ENCODE assay signal across 8 cellular contexts in the genomic region with DNA sequence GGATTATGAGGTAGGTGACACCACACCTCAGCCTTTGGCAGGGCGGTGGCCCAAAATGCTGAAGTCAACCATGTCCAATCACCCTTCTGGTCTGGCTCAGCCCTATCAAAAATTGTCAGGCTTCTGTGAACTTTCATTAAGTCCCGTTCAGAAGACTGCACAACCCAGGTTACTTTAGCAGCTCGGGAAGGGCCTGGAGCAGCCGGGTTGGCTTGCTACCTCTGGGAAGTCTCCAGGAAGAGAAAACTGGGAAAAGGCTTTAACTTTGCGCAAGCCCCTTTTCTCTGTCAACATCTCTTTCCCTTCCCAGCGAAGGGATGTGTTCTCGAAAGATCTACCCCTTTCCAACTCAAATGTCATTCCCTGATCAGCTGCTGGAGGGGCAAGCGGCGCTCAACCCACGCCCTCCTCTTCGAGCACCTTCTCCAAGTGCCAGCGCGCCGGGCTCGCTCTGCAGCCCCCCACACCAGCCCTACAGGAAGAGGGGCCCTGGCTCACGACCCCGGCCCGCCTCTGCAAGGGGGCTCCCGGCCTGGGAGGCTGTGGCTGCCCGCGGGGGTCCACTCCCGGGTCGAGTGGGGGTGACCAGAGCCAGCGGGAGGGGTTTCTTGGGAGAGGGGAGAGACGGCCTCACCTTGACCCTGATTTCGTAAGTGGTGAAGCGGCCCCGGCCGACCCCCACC. TPM values are rescaled to one million over a fixed set of nuclear protein-coding genes. Genes with fewer than 3 reads are reported as not detected.
DNase-seq lines count a peak whose midpoint lies in the region; ATAC-seq and TF ChIP-seq lines count a peak whose summit lies in the region.

No MANE protein-coding gene starts in this region.

- H3K27me3 ChIP-seq in ACC112 (ENCODE audit: insufficient read depth, low read length) (no peaks in the 10 kb centered on the region), NT2/D1 (ENCODE audit: insufficient read depth, insufficient read length) (no peaks in the 10 kb centered on the region)

- no peaks in the 10 kb centered on the region for H3K9me3 Mint-ChIP-seq in activated naive CD8-positive, alpha-beta T cell treated with anti-CD3 and anti-CD28 coated beads, Interleukin-2, amount 10 ng/mL, durations not matched to agents 7 days and 5 days

- peak overlapping the region; percentile 84 for H3K4me3 Mint-ChIP-seq in activated naive CD8-positive, alpha-beta T cell treated with anti-CD3 and anti-CD28 coated beads, Interleukin-2, amount 10 ng/mL, durations not matched to agents 7 days and 5 days

- no peak for TF ChIP-seq CTCF in omental fat pad (IDR thresholded peaks at IDR 0.05)

- peak overlapping the region; percentile 96 for H2AFZ ChIP-seq in ACC112 (ENCODE audit: low read length, unreplicated experiment)

- peak overlapping the region; percentile 88 for H3K9ac ChIP-seq in NT2/D1 (ENCODE audit: insufficient read length, low read depth)

- no peak for DNase-seq in NT2/D1 (ENCODE audit: low read depth, low spot score)
- DNase-seq in activated naive CD8-positive, alpha-beta T cell treated with anti-CD3 and anti-CD28 coated beads, Interleukin-2, amount 10 ng/mL, durations not matched to agents 7 days and 5 days: no peak
- peak; percentile 62 for DNase-seq in Right ventricle myocardium superior
- DNase-seq in omental fat pad (ENCODE audit: low spot score): no peak

- H3K27ac Mint-ChIP-seq in activated naive CD8-positive, alpha-beta T cell treated with anti-CD3 and anti-CD28 coated beads, Interleukin-2, amount 10 ng/mL, durations not matched to agents 7 days and 5 days: peak overlapping the region; percentile 89

- H3K36me3 Mint-ChIP-seq in activated naive CD8-positive, alpha-beta T cell treated with anti-CD3 and anti-CD28 coated beads, Interleukin-2, amount 10 ng/mL, durations not matched to agents 7 days and 5 days: peaks cover 5% of the 10 kb centered on the region

- no peaks in the 10 kb centered on the region for H3K9me3 ChIP-seq in NT2/D1 (ENCODE audit: insufficient read depth, low read length)

- H3K27ac ChIP-seq in ACC112 (ENCODE audit: low read depth, low read length): peak overlapping the region; percentile 85

- POLR2A ChIA-PET in activated naive CD8-positive, alpha-beta T cell treated with anti-CD3 and anti-CD28 coated beads, Interleukin-2, amount 10 ng/mL, durations not matched to agents 7 days and 5 days (lab: Charles Lee): interaction anchor here (0.6 to 2.5 kb wide), 14 partner anchors 8 to 801 kb away, joined by 3 to 32 read pairs (median 4); a partner anchor contains a TSS

- peak overlapping the region; percentile 99 for H3K4me3 ChIP-seq in ACC112 (ENCODE audit: low read depth, low read length)
- peak overlapping the region; percentile 80 for H3K4me3 ChIP-seq in NT2/D1 (ENCODE audit: insufficient read length, low read depth)

- H3K4me1 Mint-ChIP-seq in activated naive CD8-positive, alpha-beta T cell treated with anti-CD3 and anti-CD28 coated beads, Interleukin-2, amount 10 ng/mL, durations not matched to agents 7 days and 5 days: peaks cover 20% of the 10 kb centered on the region

- intact Hi-C loops in Right ventricle myocardium superior (cut with DNase I): loop anchor here (2.0 kb wide), 1 partner anchor 35 kb away; a partner anchor contains a TSS

- H3K36me3 ChIP-seq in ACC112 (ENCODE audit: insufficient read depth, low read length) (0 out of 2 replicates have a peak, but pooled peaks cover 4% of the 10 kb centered on the region), NT2/D1 (ENCODE audit: insufficient read depth, insufficient read length, low read length) (peaks cover 18% of the 10 kb centered on the region)

- no peaks in the 10 kb centered on the region for H3K4me1 ChIP-seq in ACC112 (ENCODE audit: control insufficient read depth, insufficient read depth, low read length, unreplicated experiment)
- H3K4me1 ChIP-seq in NT2/D1 (ENCODE audit: insufficient read depth, insufficient read length): no peaks in the 10 kb centered on the region

- H3K27me3 Mint-ChIP-seq in activated naive CD8-positive, alpha-beta T cell treated with anti-CD3 and anti-CD28 coated beads, Interleukin-2, amount 10 ng/mL, durations not matched to agents 7 days and 5 days: peaks cover 4% of the 10 kb centered on the region

- peak; percentile 14 for ATAC-seq in GM18498 (IDR thresholded peaks at IDR 0.05; ENCODE audit: unreplicated experiment)
- peak; percentile 6 for ATAC-seq in HG03064 (IDR thresholded peaks at IDR 0.05; ENCODE audit: low read depth, unreplicated experiment)
- ATAC-seq in activated naive CD8-positive, alpha-beta T cell treated with anti-CD3 and anti-CD28 coated beads, Interleukin-2, amount 10 ng/mL, durations not matched to agents 7 days and 5 days (ENCODE audit: low read depth): peak; percentile 17
- peak; percentile 28 for ATAC-seq in Right ventricle myocardium superior (ENCODE audit: poor library complexity)
- peak; percentile 65 for ATAC-seq in omental fat pad (ENCODE audit: low FRiP score)
- ATAC-seq in HG03108 (IDR thresholded peaks at IDR 0.05; ENCODE audit: unreplicated experiment): no peak

- H3K79me2 ChIP-seq in ACC112 (ENCODE audit: control insufficient read depth, insufficient read depth, low read length, unreplicated experiment): peaks cover 56% of the 10 kb centered on the region

RNA-seq across cellular contexts. Expression of a gene that starts 0.6 kb away (rescaled TPM):
- total RNA-seq in activated naive CD8-positive, alpha-beta T cell treated with anti-CD3 and anti-CD28 coated beads, Interleukin-2, amount 10 ng/mL, durations not matched to agents 7 days and 5 days: 10 to 100 TPM; 85.0 to 92.5 TPM
- total RNA-seq in Right ventricle myocardium superior (269 TPM), omental fat pad (100 to 1,000 TPM; 136 to 245 (median 202) TPM)

RNA-seq across cellular contexts. Expression of a gene that starts 34.6 kb away (rescaled TPM):
- 1 to 10 TPM; 4.9 to 5.5 TPM for total RNA-seq in activated naive CD8-positive, alpha-beta T cell treated with anti-CD3 and anti-CD28 coated beads, Interleukin-2, amount 10 ng/mL, durations not matched to agents 7 days and 5 days
- 12.6 TPM for total RNA-seq in Right ventricle myocardium superior
- total RNA-seq in omental fat pad: 1 to 10 TPM; 1.8 to 4.3 (median 2.6) TPM
